Comparison of ENCODE assay signal across 8 cellular contexts in the genomic region with DNA sequence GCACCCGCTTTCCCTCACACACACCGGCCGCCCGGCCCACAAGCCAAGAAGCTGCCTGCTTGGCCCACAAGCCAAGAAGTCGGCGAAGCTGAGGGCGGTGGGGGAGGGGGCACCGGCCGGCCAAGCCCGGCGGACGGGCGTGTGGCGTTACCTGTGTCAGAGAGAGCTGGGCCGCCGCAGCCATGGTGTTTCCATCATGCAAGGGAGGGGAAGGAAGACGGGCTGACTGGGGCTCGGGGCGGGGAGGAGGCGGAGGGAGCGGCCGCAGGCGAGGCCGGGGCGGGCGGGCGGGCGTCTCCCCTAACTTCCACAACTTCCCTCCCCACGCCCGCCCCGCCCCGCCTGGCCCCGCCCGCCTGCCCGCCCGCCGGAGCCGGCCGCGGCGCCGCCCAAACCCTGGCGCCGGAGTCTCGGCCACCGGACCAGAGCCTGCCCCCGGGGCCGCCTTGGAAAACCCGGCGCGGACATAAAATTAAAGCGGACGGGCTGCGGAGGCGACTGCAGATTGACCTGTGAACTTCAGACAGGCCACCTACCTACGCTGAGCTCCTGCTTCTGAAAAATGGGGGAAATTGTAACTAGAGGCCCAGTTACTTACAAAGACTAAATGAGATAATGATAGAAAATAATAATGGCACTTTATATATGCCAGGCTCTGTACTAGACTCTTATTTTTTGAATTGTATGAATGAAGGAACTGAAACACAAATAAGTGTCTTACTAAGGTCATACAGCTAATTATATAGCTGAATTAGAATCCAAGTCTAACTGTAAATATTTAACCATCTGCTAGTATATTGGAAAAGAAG. TPM values are rescaled to one million over a fixed set of nuclear protein-coding genes. Genes with fewer than 3 reads are reported as not detected.
A peak's percentile ranks its signal among the peaks of the same experiment; 100 is the strongest.
DNase-seq lines count a peak whose midpoint lies in the region; ATAC-seq and TF ChIP-seq lines count a peak whose summit lies in the region.

A gene (minus strand): TSS at position 219 of the 809 bp plus-strand sequence. CDS start 35 bp downstream, at position 184.

- H3K27ac ChIP-seq in 22Rv1 (peak within 1 kb of the TSS; percentile 91), smooth muscle cell (ENCODE audit: low read depth) (peak within 1 kb of the TSS; percentile 47)

- DNase-seq in NCI-H2196 (lab: John Stamatoyannopoulos, UW; ENCODE audit: unreplicated experiment) (peak; percentile 86), cardiac fibroblast (ENCODE audit: low read depth in 2 of 2) (peak; percentile 83 to 88), immature natural killer cell (peak; percentile 82 to 84 (median 84)), smooth muscle cell (lab: John Stamatoyannopoulos, UW; ENCODE audit: unreplicated experiment) (peak; percentile 48)
- DNase-seq in activated CD4-positive, CD25-positive, alpha-beta regulatory T cell (lab: John Stamatoyannopoulos, UW) = peak; percentile 77 to 81 (median 78)

- TF ChIP-seq CTCF in 22Rv1 (IDR thresholded peaks at IDR 0.05) = no peak
- no peak for TF ChIP-seq CTCF in cardiac fibroblast (IDR thresholded peaks at IDR 0.05; ENCODE audit: low read depth, low read length)
- no peak for TF ChIP-seq CTCF in smooth muscle cell (IDR thresholded peaks at IDR 0.05; ENCODE audit: borderline replicate concordance, insufficient read depth, poor library complexity, severe bottlenecking)

- 3% methylated on average over 27 of the region's 56 CpGs for WGBS in smooth muscle cell (ENCODE audit: low lambda C conversion rate)

- H3K4me3 Mint-ChIP-seq in immature natural killer cell = peak within 1 kb of the TSS; percentile 94 to 99 (median 95)

- no peaks in the 10 kb centered on the region for H3K36me3 Mint-ChIP-seq in immature natural killer cell

- no peaks in the 10 kb centered on the region for H3K36me3 ChIP-seq in smooth muscle cell (ENCODE audit: low read depth)

- H3K4me1 ChIP-seq in smooth muscle cell (ENCODE audit: low read depth) = peaks cover 18% of the 10 kb centered on the region

- no peaks in the 10 kb centered on the region for H3K27me3 ChIP-seq in smooth muscle cell (ENCODE audit: low read depth)

- peak within 1 kb of the TSS; percentile 90 to 98 (median 96) for H3K27ac Mint-ChIP-seq in immature natural killer cell

- H3K4me1 Mint-ChIP-seq in immature natural killer cell = peaks cover 62% of the 10 kb centered on the region in 2 donors

- H3K9me3 ChIP-seq in smooth muscle cell (replicated peaks; ENCODE audit: low read depth) = no peaks in the 10 kb centered on the region

- H2AFZ ChIP-seq in smooth muscle cell (ENCODE audit: low read depth) = peak within 1 kb of the TSS; percentile 86

- H3K4me2 ChIP-seq in smooth muscle cell = peak within 1 kb of the TSS; percentile 96

- H4K20me1 ChIP-seq in smooth muscle cell (ENCODE audit: low read depth) = peaks cover 31% of the 10 kb centered on the region

- H3F3A ChIP-seq in smooth muscle cell (ENCODE audit: low read depth) = peaks cover 9% of the 10 kb centered on the region

- H3K4me3 ChIP-seq in cardiac fibroblast (replicated peaks in 1 of 2; ENCODE audit: low read depth in 2 of 2, low read length in 2 of 2) (peak within 1 kb of the TSS; percentile 79 to 81), smooth muscle cell (peak within 1 kb of the TSS; percentile 96)

- no peaks in the 10 kb centered on the region for H3K9me3 Mint-ChIP-seq in immature natural killer cell

- ATAC-seq in GM18511 (IDR thresholded peaks at IDR 0.05; ENCODE audit: unreplicated experiment) = peak; percentile 55
- peak; percentile 49 for ATAC-seq in HG03025 (IDR thresholded peaks at IDR 0.05; ENCODE audit: low FRiP score, unreplicated experiment)

- peaks cover 43% of the 10 kb centered on the region for H3K79me2 ChIP-seq in smooth muscle cell (ENCODE audit: low read depth)

- H3K27me3 Mint-ChIP-seq in immature natural killer cell (ENCODE audit: low read depth in 3 of 3) = peaks cover 7 to 23% (median 14%) of the 10 kb centered on the region in 3 donors

- H3K9ac ChIP-seq in smooth muscle cell (ENCODE audit: low read depth) = peak within 1 kb of the TSS; percentile 78

RNA-seq across cellular contexts. Expression of the gene that starts here (rescaled TPM):
- polyA plus RNA-seq in immature natural killer cell = 10 to 100 TPM; 28.9 to 49.4 (median 34.9) TPM
- total RNA-seq in smooth muscle cell = 36.6 and 54.3 TPM in 2 replicates
- 9.0 and 12.2 TPM in 2 replicates for polyA plus RNA-seq in smooth muscle cell

Comparison
In these comparisons a context has a peak if more than half of its experiments do, and no peak if none do; other contexts are left out.
1. Peak in every context shown above with its lines: DNase-seq, ATAC-seq, H3K4me3 ChIP-seq and H3K27ac ChIP-seq.